In genomic region chr12:49555631-49556390, GRCh38 we compare ENCODE assay signal across 34 cellular contexts. TPM values are rescaled to one million over a fixed set of nuclear protein-coding genes. Genes with fewer than 3 reads are reported as not detected.
DNase-seq lines count a peak whose midpoint lies in the region; ATAC-seq, FAIRE-seq and TF ChIP-seq lines count a peak whose summit lies in the region.
"Had no signal": no experiment of that assay in that cellular context is flagged by ENCODE, and none has a peak within 500 bp of the region (broad histone marks: within the 10 kb centered on the region; RNA-seq: fewer than 3 reads in every experiment).

No MANE protein-coding gene starts in this region.

- TF ChIP-seq POLR2A in HepG2 (IDR thresholded peaks at IDR 0.05; ENCODE audit: insufficient read depth in 1 of 2, low read depth in 2 of 2, low read length in 2 of 2) (no peak), right lobe of liver (IDR thresholded peaks at IDR 0.05) (no peak)

- H3K36me3 ChIP-seq in HepG2 (replicated peaks in 1 of 2; ENCODE audit: control insufficient read depth in 1 of 2, insufficient read depth in 2 of 2, low read length in 2 of 2) = peaks cover 18 to 24% of the 10 kb centered on the region in 2 experiments; a peak in 4 of 5 replicates
- peaks cover 0 to 34% (median 15%) of the 10 kb centered on the region in 4 donors for H3K36me3 ChIP-seq in right lobe of liver
- H3K36me3 ChIP-seq in CD8-positive, alpha-beta memory T cell (ENCODE audit: insufficient read depth, low read length) = peaks cover 19% of the 10 kb centered on the region

- TF ChIP-seq RAD21 in HepG2 (CRISPR knock-in tag; IDR thresholded peaks at IDR 0.05) = no peak

- CTCF ChIA-PET in HepG2 (lab: Yijun Ruan, JAX; ENCODE audit: low intra/inter-chr PET ratio, low total read pairs) = no interaction called here
- CTCF ChIA-PET in CD8-positive, alpha-beta memory T cell (lab: Charles Lee) = interaction anchor here (1.1 to 2.4 kb wide), 3 partner anchors 11 to 185 kb away, joined by 3 to 10 read pairs (median 4); partner anchors contain the start of genes MCRS1 and TMBIM6

- peaks cover under 1% of the 10 kb centered on the region for H3K4me1 Mint-ChIP-seq in activated T-helper 17 cell treated with anti-CD3 and anti-CD28 coated beads, Interleukin-2, amount 50 U/mL, for 72 hours
- peaks cover 6 to 32% (median 22%) of the 10 kb centered on the region in 4 donors for H3K4me1 Mint-ChIP-seq in naive thymus-derived CD8-positive, alpha-beta T cell
- peaks cover 6 to 10% (median 7%) of the 10 kb centered on the region in 3 donors for H3K4me1 Mint-ChIP-seq in CD8-positive, alpha-beta memory T cell
- H3K4me1 Mint-ChIP-seq: nephron had no signal

- no peaks in the 10 kb centered on the region for H3K27me3 Mint-ChIP-seq in activated T-helper 17 cell treated with anti-CD3 and anti-CD28 coated beads, Interleukin-2, amount 50 U/mL, for 72 hours
- no peaks in the 10 kb centered on the region for H3K27me3 Mint-ChIP-seq in naive thymus-derived CD8-positive, alpha-beta T cell
- peaks cover 0 to under 1% of the 10 kb centered on the region in 2 donors for H3K27me3 Mint-ChIP-seq in CD8-positive, alpha-beta memory T cell

- peaks cover 36% of the 10 kb centered on the region for H3K36me3 Mint-ChIP-seq in activated T-helper 17 cell treated with anti-CD3 and anti-CD28 coated beads, Interleukin-2, amount 50 U/mL, for 72 hours (ENCODE audit: low read depth)
- peaks cover 0 to 32% (median 5%) of the 10 kb centered on the region in 3 donors for H3K36me3 Mint-ChIP-seq in naive thymus-derived CD8-positive, alpha-beta T cell
- peaks cover 0 to 40% (median 4%) of the 10 kb centered on the region in 3 donors for H3K36me3 Mint-ChIP-seq in CD8-positive, alpha-beta memory T cell

- H3K79me2 ChIP-seq in HepG2 (ENCODE audit: insufficient read depth, low read length) = no peaks in the 10 kb centered on the region

- H3K27me3 ChIP-seq in HepG2 (ENCODE audit: control insufficient read depth in 1 of 2, insufficient read depth in 2 of 2, low read length in 2 of 2) = no peaks in the 10 kb centered on the region
- H3K27me3 ChIP-seq in right lobe of liver = no peaks in the 10 kb centered on the region
- no peaks in the 10 kb centered on the region for H3K27me3 ChIP-seq in CD8-positive, alpha-beta memory T cell (ENCODE audit: insufficient read depth, low read length, poor library complexity, severe bottlenecking)
- H3K27me3 ChIP-seq: brain microvascular endothelial cell, pancreas, tibial artery, vagina had no signal

- no peak for TF ChIP-seq EP300 in HepG2 (IDR thresholded peaks at IDR 0.05; ENCODE audit: low read depth in 2 of 2, low read length in 2 of 2)
- no peak for TF ChIP-seq EP300 in HepG2 (CRISPR knock-in tag; IDR thresholded peaks at IDR 0.05; ENCODE audit: borderline replicate concordance)

- H3K9ac ChIP-seq in HepG2 (ENCODE audit: insufficient read depth, low read depth, low read length) = no peak overlapping the region

- POLR2A ChIA-PET in HepG2 (lab: Yijun Ruan, JAX) = interaction anchor here (0.8 kb wide), 1 partner anchor 11 kb away, joined by 3 read pairs; no protein-coding TSS in a partner anchor
- POLR2A ChIA-PET in naive thymus-derived CD8-positive, alpha-beta T cell (lab: Charles Lee) = interaction anchor here (0.6 to 1.6 kb wide), 5 partner anchors 13 to 304 kb away, joined by 3 to 4 read pairs (median 3); partner anchors contain the start of gene TMBIM6
- POLR2A ChIA-PET in CD8-positive, alpha-beta memory T cell (lab: Charles Lee) = interaction anchor here (0.5 kb wide), 1 partner anchor 19 kb away, joined by 3 read pairs; no protein-coding TSS in a partner anchor

- no peak overlapping the region for H3K4me3 Mint-ChIP-seq in activated T-helper 17 cell treated with anti-CD3 and anti-CD28 coated beads, Interleukin-2, amount 50 U/mL, for 72 hours
- H3K4me3 Mint-ChIP-seq in naive thymus-derived CD8-positive, alpha-beta T cell = no peak overlapping the region
- peak overlapping the region in 1 of 7 donors; percentile 44 for H3K4me3 Mint-ChIP-seq in CD8-positive, alpha-beta memory T cell
- H3K4me3 Mint-ChIP-seq: activated T-cell treated with anti-CD3 and anti-CD28 coated beads, Interleukin-2, amount 50 U/mL, for 72 hours; nephron had no signal

- H3K27ac ChIP-seq in HepG2 (ENCODE audit: extremely low read length, insufficient read depth, low read length) (no peak overlapping the region), right lobe of liver (no peak overlapping the region)
- H3K27ac ChIP-seq in CD8-positive, alpha-beta memory T cell (ENCODE audit: low read depth, low read length) = no peak overlapping the region
- H3K27ac ChIP-seq: brain microvascular endothelial cell, esophagus squamous epithelium, foreskin keratinocyte, pancreas, tibial artery, vagina had no signal

- no peak for DNase-seq in HepG2 (ENCODE audit: low spot score)
- no peak for DNase-seq in right lobe of liver
- DNase-seq in naive thymus-derived CD8-positive, alpha-beta T cell = no peak
- DNase-seq in CD8-positive, alpha-beta memory T cell = no peak
- no peak for DNase-seq in glomerular visceral epithelial cell (ENCODE audit: extremely low spot score)
- DNase-seq: ACHN; activated CD4-positive, alpha-beta T cell treated with anti-CD3 and anti-CD28 coated beads, Interleukin-2, amount 50 U/mL, for 48 hours; activated naive CD4-positive, alpha-beta T cell; activated T-cell treated with anti-CD3 and anti-CD28 coated beads, Interleukin-2, amount 50 U/mL, for 72 hours; brain microvascular endothelial cell; cerebellar nuclear complex; DMS53; esophagus squamous epithelium; foreskin keratinocyte; Kasumi-1; kidney glomerular epithelial cell; NCI-H1417 treated with DMSO at 0.1 percent for 48 hours; NCI-H2029 treated with DMSO at 0.1 percent for 48 hours; NCI-H526; OCI-M1; pancreas; retina; small intestine; stimulated activated CD4-positive, alpha-beta T cell treated with anti-CD3 and anti-CD28 coated beads, Interleukin-1b, Interleukin-23, amount 100 ng/mL, for 48 hours; tibial artery had no signal

- no peaks in the 10 kb centered on the region for H4K20me1 ChIP-seq in HepG2 (ENCODE audit: insufficient read depth, low read length)

- intact Hi-C loops in HepG2 (cut with micrococcal nuclease; ENCODE audit: unreplicated experiment) = no loop called here
- intact Hi-C loops in right lobe of liver (cut with DNase I) = no loop called here

- no peak for FAIRE-seq in HepG2 (lab: Jason Lieb, UNC)
- FAIRE-seq: pancreas, small intestine had no signal

- no peak for ATAC-seq in HepG2
- ATAC-seq in right lobe of liver = no peak
- no peak for ATAC-seq in activated T-helper 17 cell treated with anti-CD3 and anti-CD28 coated beads, Interleukin-2, amount 50 U/mL, for 72 hours (replicated peaks)
- ATAC-seq in naive thymus-derived CD8-positive, alpha-beta T cell = no peak
- ATAC-seq in GM19397 (IDR thresholded peaks at IDR 0.05; ENCODE audit: unreplicated experiment) = no peak
- no peak for ATAC-seq in GM19395 (IDR thresholded peaks at IDR 0.05; ENCODE audit: unreplicated experiment)
- ATAC-seq: activated CD4-positive, CD25-positive, alpha-beta regulatory T cell treated with anti-CD3 and anti-CD28 coated beads, Interleukin-2, amount 50 U/mL, for 24 hours; activated T-cell treated with anti-CD3 and anti-CD28 coated beads, Interleukin-2, amount 50 U/mL, for 72 hours; foreskin keratinocyte; pancreas had no signal

- no peaks in the 10 kb centered on the region for H3K9me3 Mint-ChIP-seq in activated T-helper 17 cell treated with anti-CD3 and anti-CD28 coated beads, Interleukin-2, amount 50 U/mL, for 72 hours
- no peaks in the 10 kb centered on the region for H3K9me3 Mint-ChIP-seq in naive thymus-derived CD8-positive, alpha-beta T cell
- H3K9me3 Mint-ChIP-seq in CD8-positive, alpha-beta memory T cell = no peaks in the 10 kb centered on the region
- H3K9me3 Mint-ChIP-seq: activated T-cell treated with anti-CD3 and anti-CD28 coated beads, Interleukin-2, amount 50 U/mL, for 72 hours; nephron had no signal

- peak overlapping the region; percentile 23 for H3K27ac Mint-ChIP-seq in activated T-helper 17 cell treated with anti-CD3 and anti-CD28 coated beads, Interleukin-2, amount 50 U/mL, for 72 hours
- peak overlapping the region in 6 of 10 donors; percentile 25 to 80 (median 64) for H3K27ac Mint-ChIP-seq in naive thymus-derived CD8-positive, alpha-beta T cell
- no peak overlapping the region for H3K27ac Mint-ChIP-seq in CD8-positive, alpha-beta memory T cell
- H3K27ac Mint-ChIP-seq: activated T-cell treated with anti-CD3 and anti-CD28 coated beads, Interleukin-2, amount 50 U/mL, for 72 hours had no signal

- no peak overlapping the region for H2AFZ ChIP-seq in HepG2 (ENCODE audit: low read length)

- WGBS in HepG2 (ENCODE audit: low lambda C conversion rate) = 97% methylated on average over 10 of the region's 18 CpGs
- WGBS in right lobe of liver (ENCODE audit: insufficient coverage, low coverage, low lambda C conversion rate, missing lambda C conversion rate) = 92% methylated on average over 5 of the region's 18 CpGs

- no peak overlapping the region for H3K4me2 ChIP-seq in HepG2 (ENCODE audit: low read depth, low read length)

- BruUV-seq in HepG2 (replicated peaks; lab: Mats Ljungman, UMichigan) = no TSS peak

- peaks cover 37% of the 10 kb centered on the region for H3K4me1 ChIP-seq in HepG2 (ENCODE audit: insufficient read depth, low read length)
- H3K4me1 ChIP-seq in right lobe of liver = peaks cover 0 to 16% (median 0%) of the 10 kb centered on the region in 4 donors
- peaks cover 5% of the 10 kb centered on the region for H3K4me1 ChIP-seq in CD8-positive, alpha-beta memory T cell (ENCODE audit: insufficient read depth, low read length)
- H3K4me1 ChIP-seq: foreskin keratinocyte, HAP-1, vagina had no signal

- TF ChIP-seq CTCF in HepG2 (CRISPR knock-in tag; IDR thresholded peaks at IDR 0.05) = no peak
- TF ChIP-seq CTCF in right lobe of liver (IDR thresholded peaks at IDR 0.05) = no peak

- no peak overlapping the region for H3K4me3 ChIP-seq in HepG2 (replicated peaks in 1 of 3; ENCODE audit: insufficient read depth in 1 of 3, low read depth in 2 of 3, low read length in 3 of 3)
- H3K4me3 ChIP-seq in right lobe of liver = no peak overlapping the region
- H3K4me3 ChIP-seq in CD8-positive, alpha-beta memory T cell (ENCODE audit: low read length) = no peak overlapping the region
- H3K4me3 ChIP-seq: esophagus squamous epithelium, HAP-1, pancreas, tibial artery, vagina had no signal

- in situ Hi-C loops in HepG2 (cut with HindIII; ENCODE audit: extremely low pct_ligation_motif_present, low pct_unique_long_range_greater_than_20kb) = no loop called here

- H3K9me3 ChIP-seq in HepG2 (ENCODE audit: low read length) (no peaks in the 10 kb centered on the region), right lobe of liver (no peaks in the 10 kb centered on the region)
- H3K9me3 ChIP-seq in CD8-positive, alpha-beta memory T cell (ENCODE audit: low read length) = no peaks in the 10 kb centered on the region
- H3K9me3 ChIP-seq: esophagus squamous epithelium, HAP-1, pancreas, tibial artery, vagina had no signal

RNA-seq across cellular contexts. Expression of gene MCRS1, which starts 12.1 kb away (rescaled TPM):
- 66.3 and 76.8 TPM in 2 replicates for total RNA-seq in HepG2 (2016; rRNA removed; fragmentation: Illumina TruSeq; extraction: Trizol)
- 32.9 and 37.0 TPM in 2 replicates for total RNA-seq in HepG2 (2016; cell fraction: cytosol; rRNA removed; fragmentation: Illumina TruSeq; extraction: Trizol; ENCODE audit: low read depth)
- 64.5 and 67.8 TPM in 2 replicates for total RNA-seq in HepG2 (2016; cell fraction: insoluble cytoplasmic fraction; rRNA removed; fragmentation: Illumina TruSeq; extraction: Trizol)
- total RNA-seq in HepG2 (2016; cell fraction: membrane; rRNA removed; fragmentation: Illumina TruSeq; extraction: Trizol) = 57.5 and 79.5 TPM in 2 replicates
- 53.8 and 61.6 TPM in 2 replicates for total RNA-seq in HepG2 (2016; cell fraction: nucleus; rRNA removed; fragmentation: Illumina TruSeq; extraction: Trizol)
- polyA plus RNA-seq in HepG2 (2011; rRNA removed) = 51.0 and 51.1 TPM in 2 replicates
- 42.1 and 59.2 TPM in 2 replicates for polyA plus RNA-seq in HepG2 (2011; cell fraction: cytosol; rRNA removed)
- polyA plus RNA-seq in HepG2 (2011; cell fraction: nucleus; rRNA removed) = 183 and 211 TPM in 2 replicates
- 23.8 and 25.1 TPM in 2 replicates for polyA plus RNA-seq in HepG2 (2012)
- 23.7 and 32.2 TPM in 2 replicates for polyA plus RNA-seq in HepG2 (2016; cell fraction: cytosol; fragmentation: Illumina TruSeq; extraction: Trizol; ENCODE audit: low read depth)
- 64.6 and 74.5 TPM in 2 replicates for polyA plus RNA-seq in HepG2 (2016; cell fraction: insoluble cytoplasmic fraction; fragmentation: Illumina TruSeq; extraction: Trizol; ENCODE audit: low read depth)
- 48.0 and 61.2 TPM in 2 replicates for polyA plus RNA-seq in HepG2 (2016; cell fraction: membrane; fragmentation: Illumina TruSeq; extraction: Trizol; ENCODE audit: low read depth)
- polyA plus RNA-seq in HepG2 (2016; cell fraction: nucleus; fragmentation: Illumina TruSeq; extraction: Trizol; ENCODE audit: insufficient read depth, low read depth) = 102 and 107 TPM in 2 replicates
- 111 and 194 TPM in 2 replicates for polyA minus RNA-seq in HepG2 (2011; rRNA and poly(A)+ RNA removed; ENCODE audit: low replicate concordance)
- 18.1 and 20.3 TPM in 2 replicates for polyA minus RNA-seq in HepG2 (2011; cell fraction: cytosol; rRNA and poly(A)+ RNA removed)
- 29.8 and 41.8 TPM in 2 replicates for polyA minus RNA-seq in HepG2 (2011; cell fraction: nucleus; rRNA and poly(A)+ RNA removed)
- total RNA-seq in right lobe of liver = 10 to 100 TPM; 16.0 to 23.0 (median 20.4) TPM
- total RNA-seq in activated T-helper 17 cell treated with anti-CD3 and anti-CD28 coated beads, Interleukin-2, amount 50 U/mL, for 72 hours = 10 to 100 TPM; 31.6 to 54.8 TPM
- total RNA-seq in naive thymus-derived CD8-positive, alpha-beta T cell = 10 to 100 TPM; 94.4 to 99.7 TPM
- 10 to 100 TPM; 52.2 to 58.0 (median 56.0) TPM for polyA plus RNA-seq in naive thymus-derived CD8-positive, alpha-beta T cell
- total RNA-seq in CD8-positive, alpha-beta memory T cell = 10 to 100 TPM; 89.1 to 96.5 TPM
- polyA plus RNA-seq in CD8-positive, alpha-beta memory T cell = 61.6 TPM

RNA-seq across cellular contexts. Expression of gene KCNH3, which starts 17.0 kb away (rescaled TPM):
- total RNA-seq in HepG2 (2016; rRNA removed; fragmentation: Illumina TruSeq; extraction: Trizol) (0.07 and 0.13 TPM in 2 replicates), right lobe of liver (under 1 TPM in 3 of 6 experiments, not detected in 3; 0.09 to 0.25 (median 0.16) TPM)
- not detected in 2 replicates for total RNA-seq in HepG2 (2016; cell fraction: cytosol; rRNA removed; fragmentation: Illumina TruSeq; extraction: Trizol; ENCODE audit: low read depth)
- total RNA-seq in HepG2 (2016; cell fraction: insoluble cytoplasmic fraction; rRNA removed; fragmentation: Illumina TruSeq; extraction: Trizol) = 0.06 and 0.09 TPM in 2 replicates
- total RNA-seq in HepG2 (2016; cell fraction: membrane; rRNA removed; fragmentation: Illumina TruSeq; extraction: Trizol) = not detected in 2 replicates
- total RNA-seq in HepG2 (2016; cell fraction: nucleus; rRNA removed; fragmentation: Illumina TruSeq; extraction: Trizol) = not detected in 2 replicates
- 0.01 and 0.03 TPM in 2 replicates for polyA plus RNA-seq in HepG2 (2011; rRNA removed)
- 0.04 TPM in 1 of 2 replicates, not detected in the other for polyA plus RNA-seq in HepG2 (2011; cell fraction: cytosol; rRNA removed)
- polyA plus RNA-seq in HepG2 (2011; cell fraction: nucleus; rRNA removed) = 0.05 and 0.23 TPM in 2 replicates
- 0.08 TPM in 1 of 2 replicates, not detected in the other for polyA plus RNA-seq in HepG2 (2012)
- not detected in 2 replicates for polyA plus RNA-seq in HepG2 (2016; cell fraction: cytosol; fragmentation: Illumina TruSeq; extraction: Trizol; ENCODE audit: low read depth)
- not detected in 2 replicates for polyA plus RNA-seq in HepG2 (2016; cell fraction: insoluble cytoplasmic fraction; fragmentation: Illumina TruSeq; extraction: Trizol; ENCODE audit: low read depth)
- 0.32 TPM in 1 of 2 replicates, not detected in the other for polyA plus RNA-seq in HepG2 (2016; cell fraction: membrane; fragmentation: Illumina TruSeq; extraction: Trizol; ENCODE audit: low read depth)
- polyA plus RNA-seq in HepG2 (2016; cell fraction: nucleus; fragmentation: Illumina TruSeq; extraction: Trizol; ENCODE audit: insufficient read depth, low read depth) = 0.48 TPM in 1 of 2 replicates, not detected in the other
- polyA minus RNA-seq in HepG2 (2011; rRNA and poly(A)+ RNA removed; ENCODE audit: low replicate concordance) = not detected in 2 replicates
- polyA minus RNA-seq in HepG2 (2011; cell fraction: cytosol; rRNA and poly(A)+ RNA removed) = not detected in 2 replicates
- not detected in 2 replicates for polyA minus RNA-seq in HepG2 (2011; cell fraction: nucleus; rRNA and poly(A)+ RNA removed)
- total RNA-seq in activated T-helper 17 cell treated with anti-CD3 and anti-CD28 coated beads, Interleukin-2, amount 50 U/mL, for 72 hours = 1 to 10 TPM; 1.1 to 1.3 TPM
- 1 to 10 TPM; 7.1 to 8.5 TPM for total RNA-seq in naive thymus-derived CD8-positive, alpha-beta T cell
- polyA plus RNA-seq in naive thymus-derived CD8-positive, alpha-beta T cell = 1 to 10 TPM; 2.4 to 5.7 (median 3.4) TPM
- total RNA-seq in CD8-positive, alpha-beta memory T cell = 1 to 10 TPM; 2.5 to 3.1 TPM
- 1.4 TPM for polyA plus RNA-seq in CD8-positive, alpha-beta memory T cell
- total RNA-seq: lung microvascular endothelial cell, vagina had no signal

RNA-seq across cellular contexts. Expression of gene FAM186B, which starts 49.6 kb away (rescaled TPM):
- 0.17 and 0.20 TPM in 2 replicates for total RNA-seq in HepG2 (2016; rRNA removed; fragmentation: Illumina TruSeq; extraction: Trizol)
- total RNA-seq in HepG2 (2016; cell fraction: cytosol; rRNA removed; fragmentation: Illumina TruSeq; extraction: Trizol; ENCODE audit: low read depth) = not detected in 2 replicates
- 0.21 and 0.30 TPM in 2 replicates for total RNA-seq in HepG2 (2016; cell fraction: insoluble cytoplasmic fraction; rRNA removed; fragmentation: Illumina TruSeq; extraction: Trizol)
- total RNA-seq in HepG2 (2016; cell fraction: membrane; rRNA removed; fragmentation: Illumina TruSeq; extraction: Trizol) = 0.14 and 0.15 TPM in 2 replicates
- 0.16 TPM in 1 of 2 replicates, not detected in the other for total RNA-seq in HepG2 (2016; cell fraction: nucleus; rRNA removed; fragmentation: Illumina TruSeq; extraction: Trizol)
- 0.05 and 0.07 TPM in 2 replicates for polyA plus RNA-seq in HepG2 (2011; rRNA removed)
- polyA plus RNA-seq in HepG2 (2011; cell fraction: cytosol; rRNA removed) = 0.03 and 0.12 TPM in 2 replicates
- polyA plus RNA-seq in HepG2 (2011; cell fraction: nucleus; rRNA removed) = 0.07 and 0.08 TPM in 2 replicates
- 0.19 and 0.44 TPM in 2 replicates for polyA plus RNA-seq in HepG2 (2012)
- polyA plus RNA-seq in HepG2 (2016; cell fraction: cytosol; fragmentation: Illumina TruSeq; extraction: Trizol; ENCODE audit: low read depth) = not detected in 2 replicates
- 0.20 and 0.25 TPM in 2 replicates for polyA plus RNA-seq in HepG2 (2016; cell fraction: insoluble cytoplasmic fraction; fragmentation: Illumina TruSeq; extraction: Trizol; ENCODE audit: low read depth)
- polyA plus RNA-seq in HepG2 (2016; cell fraction: membrane; fragmentation: Illumina TruSeq; extraction: Trizol; ENCODE audit: low read depth) = 0.14 and 0.23 TPM in 2 replicates
- not detected in 2 replicates for polyA plus RNA-seq in HepG2 (2016; cell fraction: nucleus; fragmentation: Illumina TruSeq; extraction: Trizol; ENCODE audit: insufficient read depth, low read depth)
- 0.22 TPM in 1 of 2 replicates, not detected in the other for polyA minus RNA-seq in HepG2 (2011; rRNA and poly(A)+ RNA removed; ENCODE audit: low replicate concordance)
- polyA minus RNA-seq in HepG2 (2011; cell fraction: cytosol; rRNA and poly(A)+ RNA removed) = not detected in 2 replicates
- polyA minus RNA-seq in HepG2 (2011; cell fraction: nucleus; rRNA and poly(A)+ RNA removed) = 0.25 TPM in 1 of 2 replicates, not detected in the other
- total RNA-seq in right lobe of liver = 1 to 10 TPM in 1 of 6 experiments, under 1 TPM in 5; 0.24 to 1.4 (median 0.71) TPM
- total RNA-seq in activated T-helper 17 cell treated with anti-CD3 and anti-CD28 coated beads, Interleukin-2, amount 50 U/mL, for 72 hours = under 1 TPM in 1 of 2 donors, not detected in 1; 0.11 TPM
- total RNA-seq in naive thymus-derived CD8-positive, alpha-beta T cell = under 1 TPM; 0.31 to 0.33 TPM
- under 1 TPM in 1 of 3 donors, not detected in 2; 0.14 TPM for polyA plus RNA-seq in naive thymus-derived CD8-positive, alpha-beta T cell
- total RNA-seq in CD8-positive, alpha-beta memory T cell = under 1 TPM; 0.11 to 0.15 TPM
- not detected for polyA plus RNA-seq in CD8-positive, alpha-beta memory T cell
- total RNA-seq: G401, vagina had no signal

Comparison
In these comparisons a context has a peak if more than half of its experiments do, and no peak if none do; other contexts are left out.
1. H3K27ac Mint-ChIP-seq: peak in activated T-helper 17 cell treated with anti-CD3 and anti-CD28 coated beads, Interleukin-2, amount 50 U/mL, for 72 hours (single experiment) and naive thymus-derived CD8-positive, alpha-beta T cell (6 of 10); none in CD8-positive, alpha-beta memory T cell (0 of 8).